ENCODE assay signal across 1 cellular context in genomic region chr9:129566563-129567266, GRCh38.
TF ChIP-seq lines count a peak whose summit lies in the region.

No MANE protein-coding gene starts in this region.

TF ChIP-seq in IMR-90, 13 proteins besides CTCF, POLR2A, EP300 and RAD21:
- TF ChIP-seq SMC3 (IDR thresholded peaks at IDR 0.05; ENCODE audit: low read depth, low read length) (no peak), CHD1 (IDR thresholded peaks at IDR 0.05; ENCODE audit: low read depth, low read length) (no peak)
